ENCODE assay signal across 14 cellular contexts in genomic region chr1:167666416-167666815, GRCh38. TPM values are rescaled to one million over a fixed set of nuclear protein-coding genes. Genes with fewer than 3 reads are reported as not detected.
DNase-seq lines count a peak whose midpoint lies in the region; ATAC-seq and TF ChIP-seq lines count a peak whose summit lies in the region.
"Had no signal": no experiment of that assay in that cellular context is flagged by ENCODE, and none has a peak within 500 bp of the region (broad histone marks: within the 10 kb centered on the region; RNA-seq: fewer than 3 reads in every experiment).

No MANE protein-coding gene starts in this region.

- intact Hi-C loops in mammary epithelial cell (cut with micrococcal nuclease) = loop anchor here (1.0 kb wide), 1 partner anchor 17 kb away; no protein-coding TSS in a partner anchor

- H3K23ac ChIP-seq in mesenchymal stem cell (ENCODE audit: low read length in 2 of 2) = no peak overlapping the region

- H4K91ac ChIP-seq in mesenchymal stem cell (ENCODE audit: low read length) = no peak overlapping the region

- H2BK5ac ChIP-seq in mesenchymal stem cell (ENCODE audit: low read depth, low read length, poor library complexity, severe bottlenecking) = no peak overlapping the region

- no TSS peak for BruUV-seq in mammary epithelial cell (replicated peaks; lab: Mats Ljungman, UMichigan)

- no peak overlapping the region for H2AK5ac ChIP-seq in mesenchymal stem cell (ENCODE audit: low read length, severe bottlenecking)

- no peaks in the 10 kb centered on the region for H3K79me2 ChIP-seq in mammary epithelial cell (ENCODE audit: insufficient read depth, low read length)

- H4K8ac ChIP-seq in mesenchymal stem cell (ENCODE audit: low read length) = peak overlapping the region; percentile 12

- H3K79me1 ChIP-seq in mesenchymal stem cell (replicated peaks; ENCODE audit: low read length, poor library complexity, severe bottlenecking) = no peaks in the 10 kb centered on the region

- dilution Hi-C loops in mammary epithelial cell (cut with HindIII; ENCODE audit: low sequenced_read_pairs) = loop anchor here (5.0 kb wide), 1 partner anchor 109 kb away; no protein-coding TSS in a partner anchor

- H3K4me1 ChIP-seq in mammary epithelial cell (ENCODE audit: insufficient read depth, low read length) (peaks cover 82% of the 10 kb centered on the region), mesenchymal stem cell (ENCODE audit: control insufficient read depth, insufficient read depth, low read depth, low read length) (peaks cover 17% of the 10 kb centered on the region)
- H3K4me1 ChIP-seq: colonic mucosa had no signal

- CTCF ChIA-PET in mammary epithelial cell (lab: Charles Lee; ENCODE audit: low non-redundant PET) = no interaction called here

- H3K4ac ChIP-seq in mesenchymal stem cell (ENCODE audit: low read depth in 1 of 2, low read length in 2 of 2) = no peak overlapping the region

- H3K36me3 ChIP-seq in mammary epithelial cell (ENCODE audit: insufficient read depth, low read length) (no peaks in the 10 kb centered on the region), mesenchymal stem cell (ENCODE audit: control insufficient read depth in 1 of 2, insufficient read depth in 2 of 2, low read depth in 1 of 2, low read length in 2 of 2) (no peaks in the 10 kb centered on the region)
- H3K36me3 ChIP-seq: colonic mucosa, thoracic aorta had no signal

- no peaks in the 10 kb centered on the region for H4K20me1 ChIP-seq in mammary epithelial cell (ENCODE audit: insufficient read depth, low read length)

- TF ChIP-seq CTCF in AG10803 (conservative IDR thresholded peaks at IDR 0.05; ENCODE audit: low read length) (no peak), mammary epithelial cell (conservative IDR thresholded peaks at IDR 0.05 in 1 of 2, IDR thresholded peaks at IDR 0.05 in 1 of 2; ENCODE audit: extremely low read depth in 1 of 2, insufficient read depth in 1 of 2, low read depth in 1 of 2, low read length in 2 of 2) (no peak), GM13977 (IDR thresholded peaks at IDR 0.05; ENCODE audit: extremely low read depth, insufficient read depth, missing control alignments) (no peak)

- ATAC-seq in GM19455 (IDR thresholded peaks at IDR 0.05; ENCODE audit: unreplicated experiment) = no peak

- H3K27ac ChIP-seq in mammary epithelial cell (ENCODE audit: insufficient read depth, low read depth, low read length) (peak overlapping the region; percentile 91), mesenchymal stem cell (ENCODE audit: low read length, poor library complexity, severe bottlenecking) (no peak overlapping the region)
- H3K27ac ChIP-seq: colonic mucosa, thoracic aorta had no signal

- DNase-seq in AG10803 (ENCODE audit: low read depth) (peak; percentile 92), HPDE6-E6E7 (ENCODE audit: extremely low spot score) (peak; percentile 52), mammary epithelial cell (peak; percentile 90), mesenchymal stem cell (peak; percentile 74), NCI-H1694 (lab: John Stamatoyannopoulos, UW) (no peak), GM13977 (ENCODE audit: low spot score) (no peak), NCI-H2029 treated with DMSO at 0.1 percent for 48 hours (lab: John Stamatoyannopoulos, UW) (no peak)
- DNase-seq: colonic mucosa; DMS 273 treated with DMSO at 0.1 percent for 48 hours; GOT3; NCI-H774; stimulated activated CD4-positive, alpha-beta T cell treated with anti-CD3 and anti-CD28 coated beads, Interleukin-4, amount 100 ng/mL, for 24 hours had no signal

- in situ Hi-C loops in mammary epithelial cell (cut with MboI; ENCODE audit: low sequenced_read_pairs in 2 of 2) = no loop called here
- in situ Hi-C loops in GM13977 (cut with MboI; ENCODE audit: low pct_unique_long_range_greater_than_20kb, low sequenced_read_pairs, unreplicated experiment) = no loop called here

- WGBS in mammary epithelial cell (ENCODE audit: low coverage, missing lambda C conversion rate) = 11% methylated on average over 4 of the region's 4 CpGs
- WGBS in mesenchymal stem cell = 32% methylated on average over 4 of the region's 4 CpGs

- peak overlapping the region; percentile 52 for H2AFZ ChIP-seq in mammary epithelial cell (ENCODE audit: low read depth, low read length)
- no peak overlapping the region for H2AFZ ChIP-seq in mesenchymal stem cell (ENCODE audit: low read depth, low read length)

- H2BK120ac ChIP-seq in mesenchymal stem cell (ENCODE audit: low read depth, low read length) = no peak overlapping the region

- H3K9me3 ChIP-seq in mammary epithelial cell (replicated peaks; ENCODE audit: insufficient read depth, low read length) (no peaks in the 10 kb centered on the region), mesenchymal stem cell (ENCODE audit: control insufficient read depth, low read length) (no peaks in the 10 kb centered on the region)
- H3K9me3 ChIP-seq: colonic mucosa, thoracic aorta had no signal

- no peak overlapping the region for H3K18ac ChIP-seq in mesenchymal stem cell (ENCODE audit: low read depth in 1 of 2, low read length in 2 of 2)

- H3K4me2 ChIP-seq in mammary epithelial cell (ENCODE audit: insufficient read depth, low read depth, low read length) = peak overlapping the region; percentile 20
- H3K4me2 ChIP-seq in mesenchymal stem cell (ENCODE audit: low read length, poor library complexity, severe bottlenecking) = no peak overlapping the region

- peak overlapping the region; percentile 57 for H3K9ac ChIP-seq in mammary epithelial cell (ENCODE audit: insufficient read depth, low read length)
- H3K9ac ChIP-seq in mesenchymal stem cell (ENCODE audit: low read length) = peak overlapping the region; percentile 20

- H3K4me3 ChIP-seq in AG10803 (ENCODE audit: low read length) (no peak overlapping the region), mammary epithelial cell (replicated peaks in 1 of 3; ENCODE audit: insufficient read depth in 1 of 3, low read depth in 2 of 3, low read length in 3 of 3) (no peak overlapping the region), mesenchymal stem cell (ENCODE audit: insufficient read depth in 1 of 2, low read depth in 1 of 2, low read length in 2 of 2) (no peak overlapping the region)
- H3K4me3 ChIP-seq: colonic mucosa, thoracic aorta had no signal

- H3K27me3 ChIP-seq in mammary epithelial cell (ENCODE audit: insufficient read depth, low read length) = no peaks in the 10 kb centered on the region
- no peaks in the 10 kb centered on the region for H3K27me3 ChIP-seq in mesenchymal stem cell (ENCODE audit: control insufficient read depth in 1 of 2, insufficient read depth in 1 of 2, low read length in 2 of 2)
- H3K27me3 ChIP-seq: colonic mucosa had no signal

- H2BK12ac ChIP-seq in mesenchymal stem cell (ENCODE audit: low read length in 2 of 2) = no peak overlapping the region

- H2BK15ac ChIP-seq in mesenchymal stem cell (ENCODE audit: low read depth, poor library complexity, severe bottlenecking) = no peak overlapping the region

- H3K14ac ChIP-seq in mesenchymal stem cell (ENCODE audit: low read length in 2 of 2) = no peak overlapping the region

RNA-seq across cellular contexts. Expression of gene RCSD1, which starts 36.4 kb away (rescaled TPM):
- 1 to 10 TPM in 1 of 2 donors, under 1 TPM in 1; 0.82 to 4.0 TPM for total RNA-seq in mammary epithelial cell
- polyA plus RNA-seq in mammary epithelial cell = 3.1 TPM
- not detected for polyA minus RNA-seq in mammary epithelial cell
- polyA plus RNA-seq in mesenchymal stem cell (2013, experiment 1 of 2) = 0.52 TPM
- 0.44 TPM for polyA plus RNA-seq in mesenchymal stem cell (2013, experiment 2 of 2)

RNA-seq across cellular contexts. Expression of gene MPZL1, which starts 55.4 kb away (rescaled TPM):
- total RNA-seq in mammary epithelial cell = 100 to 1,000 TPM; 148 to 227 TPM
- polyA plus RNA-seq in mammary epithelial cell = 107 TPM
- 148 TPM for polyA minus RNA-seq in mammary epithelial cell
- polyA plus RNA-seq in mesenchymal stem cell (2013, experiment 1 of 2) = 124 TPM
- 126 TPM for polyA plus RNA-seq in mesenchymal stem cell (2013, experiment 2 of 2)

Comparison
In these comparisons a context has a peak if more than half of its experiments do, and no peak if none do; other contexts are left out.
1. DNase-seq: peak in AG10803 (single experiment), HPDE6-E6E7 (single experiment), mammary epithelial cell (single experiment) and mesenchymal stem cell (single experiment); none in NCI-H1694 (single experiment), GM13977 (single experiment) and NCI-H2029 treated with DMSO at 0.1 percent for 48 hours (single experiment).